Comparison of ENCODE assay signal across 11 cellular contexts in genomic region chr15:68340711-68341671, GRCh38.
DNase-seq lines count a peak whose midpoint lies in the region; ATAC-seq and TF ChIP-seq lines count a peak whose summit lies in the region.
"Had no signal": no experiment of that assay in that cellular context is flagged by ENCODE, and none has a peak within 500 bp of the region (broad histone marks: within the 10 kb centered on the region; RNA-seq: fewer than 3 reads in every experiment).

No MANE protein-coding gene starts in this region.

- ATAC-seq in HG02870 (IDR thresholded peaks at IDR 0.05; ENCODE audit: unreplicated experiment) (no peak), HG02938 (IDR thresholded peaks at IDR 0.05; ENCODE audit: unreplicated experiment) (no peak), HG03571 (IDR thresholded peaks at IDR 0.05; ENCODE audit: unreplicated experiment) (no peak)
- ATAC-seq: activated T-cell treated with anti-CD3 and anti-CD28 coated beads, Interleukin-2, amount 50 U/mL, for 4 hours had no signal

- CTCF ChIA-PET in CD4-positive, alpha-beta memory T cell (lab: Charles Lee; ENCODE audit: partially characterized antibody) = interaction anchor here (1.2 kb wide), 1 partner anchor 35 kb away, joined by 3 read pairs; no protein-coding TSS in a partner anchor

- H3K9me3 Mint-ChIP-seq in CD4-positive, alpha-beta memory T cell = no peaks in the 10 kb centered on the region
- H3K9me3 Mint-ChIP-seq: activated T-cell treated with anti-CD3 and anti-CD28 coated beads, Interleukin-2, amount 50 U/mL, for 4 hours had no signal

- DNase-seq in LHCN-M2 (ENCODE audit: low read depth) = peak; percentile 61
- no peak for DNase-seq in coronary artery (ENCODE audit: low spot score)
- DNase-seq in CD4-positive, alpha-beta memory T cell = no peak
- DNase-seq: activated T-cell treated with anti-CD3 and anti-CD28 coated beads, Interleukin-2, amount 50 U/mL, for 4 hours; amygdala; NCI-H1105 treated with DMSO at 0.1 percent for 48 hours had no signal

- TF ChIP-seq CTCF in coronary artery (IDR thresholded peaks at IDR 0.05) = no peak

- intact Hi-C loops in CD4-positive, alpha-beta memory T cell (cut with micrococcal nuclease) = no loop called here

- no peak overlapping the region for H3K4me3 Mint-ChIP-seq in CD4-positive, alpha-beta memory T cell
- H3K4me3 Mint-ChIP-seq: activated T-cell treated with anti-CD3 and anti-CD28 coated beads, Interleukin-2, amount 50 U/mL, for 4 hours had no signal

- H3K27me3 ChIP-seq in layer of hippocampus (ENCODE audit: control insufficient read depth, insufficient read depth, low read length) (no peaks in the 10 kb centered on the region), skeletal muscle tissue (ENCODE audit: control insufficient read depth in 3 of 3, insufficient read depth in 3 of 3, low read length in 3 of 3) (no peaks in the 10 kb centered on the region)
- no peaks in the 10 kb centered on the region for H3K27me3 ChIP-seq in CD4-positive, alpha-beta memory T cell (ENCODE audit: insufficient read depth, low read length)

- peak overlapping the region; percentile 25 to 38 (median 28) for H3K9ac ChIP-seq in skeletal muscle tissue (ENCODE audit: low read depth in 1 of 3, low read length in 3 of 3)

- POLR2A ChIA-PET in CD4-positive, alpha-beta memory T cell (lab: Charles Lee; ENCODE audit: partially characterized antibody) = no interaction called here

- H3K27ac Mint-ChIP-seq in CD4-positive, alpha-beta memory T cell = no peak overlapping the region

- H3K27me3 Mint-ChIP-seq in CD4-positive, alpha-beta memory T cell = peaks cover 1 to 4% of the 10 kb centered on the region in 2 donors

- peaks cover 27 to 39% (median 37%) of the 10 kb centered on the region in 3 donors for H3K4me1 ChIP-seq in skeletal muscle tissue (ENCODE audit: control insufficient read depth in 3 of 3, insufficient read depth in 3 of 3, low read length in 3 of 3)
- no peaks in the 10 kb centered on the region for H3K4me1 ChIP-seq in CD4-positive, alpha-beta memory T cell (ENCODE audit: insufficient read depth, low read length)

- no peaks in the 10 kb centered on the region for H3K9me3 ChIP-seq in skeletal muscle tissue (ENCODE audit: control insufficient read depth in 3 of 3, low read length in 3 of 3)
- H3K9me3 ChIP-seq in CD4-positive, alpha-beta memory T cell (ENCODE audit: control insufficient read depth in 1 of 2, low read length in 2 of 2) = no peaks in the 10 kb centered on the region

- H3K36me3 ChIP-seq in skeletal muscle tissue (ENCODE audit: control insufficient read depth in 3 of 3, insufficient read depth in 3 of 3, low read length in 3 of 3) = no peaks in the 10 kb centered on the region
- H3K36me3 ChIP-seq in CD4-positive, alpha-beta memory T cell (ENCODE audit: insufficient read depth, low read length) = no peaks in the 10 kb centered on the region

- peak overlapping the region; percentile 15 for H3K4me3 ChIP-seq in coronary artery
- no peak overlapping the region for H3K4me3 ChIP-seq in skeletal muscle tissue (ENCODE audit: low read length in 3 of 3)
- no peak overlapping the region for H3K4me3 ChIP-seq in CD4-positive, alpha-beta memory T cell (ENCODE audit: low read length in 2 of 2)

- no peaks in the 10 kb centered on the region for H3K4me1 Mint-ChIP-seq in CD4-positive, alpha-beta memory T cell

- H3K36me3 Mint-ChIP-seq in CD4-positive, alpha-beta memory T cell = no peaks in the 10 kb centered on the region

- H3K27ac ChIP-seq in coronary artery (peak overlapping the region; percentile 95), layer of hippocampus (ENCODE audit: low read depth, low read length) (peak overlapping the region; percentile 56), skeletal muscle tissue (ENCODE audit: low read depth, low read length) (no peak overlapping the region)
- no peak overlapping the region for H3K27ac ChIP-seq in CD4-positive, alpha-beta memory T cell (ENCODE audit: low read depth, low read length)

Comparison
In these comparisons a context has a peak if more than half of its experiments do, and no peak if none do; other contexts are left out.
1. H3K27ac ChIP-seq: peak in coronary artery (2 of 2) and layer of hippocampus (single experiment); none in skeletal muscle tissue (single experiment) and CD4-positive, alpha-beta memory T cell (single experiment).